5 cellular contexts compared by ENCODE assay signal in the genomic region with DNA sequence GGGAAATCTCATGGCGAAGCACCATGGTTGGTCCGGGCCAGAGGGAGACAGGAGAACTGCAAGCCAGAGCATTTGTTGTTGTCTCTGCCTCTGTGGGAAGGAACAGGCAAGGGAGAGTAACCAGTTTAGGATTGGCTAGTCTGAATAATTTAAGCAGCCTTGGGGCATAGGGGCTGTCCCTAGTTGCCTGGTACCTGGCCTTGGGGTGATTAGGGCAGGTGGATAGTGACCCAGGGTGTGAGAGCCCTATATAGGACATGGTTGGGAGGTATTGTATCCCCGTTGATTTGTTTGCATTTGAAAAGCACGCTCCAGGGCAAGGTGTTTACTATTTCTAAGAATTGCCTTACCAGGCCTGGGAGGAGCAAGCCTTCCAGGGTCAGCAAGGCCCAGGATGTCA. TPM values are rescaled to one million over a fixed set of nuclear protein-coding genes. Genes with fewer than 3 reads are reported as not detected.
"Had no signal": no experiment of that assay in that cellular context is flagged by ENCODE, and none has a peak within 500 bp of the region (broad histone marks: within the 10 kb centered on the region; RNA-seq: fewer than 3 reads in every experiment).

No MANE protein-coding gene starts in this region.

RNA-seq across cellular contexts. Expression of a gene that starts 25.3 kb away (rescaled TPM):
- total RNA-seq: HepG2, HT-29, IMR-90 had no signal
- polyA plus RNA-seq: HepG2, IgD-negative memory B cell, IMR-90 had no signal

RNA-seq across cellular contexts. Expression of a gene that starts 57.1 kb away (rescaled TPM):
- total RNA-seq: HepG2, HT-29, IMR-90, K562 had no signal
- polyA plus RNA-seq: HepG2, IgD-negative memory B cell, IMR-90, K562 had no signal
